In the genomic region with DNA sequence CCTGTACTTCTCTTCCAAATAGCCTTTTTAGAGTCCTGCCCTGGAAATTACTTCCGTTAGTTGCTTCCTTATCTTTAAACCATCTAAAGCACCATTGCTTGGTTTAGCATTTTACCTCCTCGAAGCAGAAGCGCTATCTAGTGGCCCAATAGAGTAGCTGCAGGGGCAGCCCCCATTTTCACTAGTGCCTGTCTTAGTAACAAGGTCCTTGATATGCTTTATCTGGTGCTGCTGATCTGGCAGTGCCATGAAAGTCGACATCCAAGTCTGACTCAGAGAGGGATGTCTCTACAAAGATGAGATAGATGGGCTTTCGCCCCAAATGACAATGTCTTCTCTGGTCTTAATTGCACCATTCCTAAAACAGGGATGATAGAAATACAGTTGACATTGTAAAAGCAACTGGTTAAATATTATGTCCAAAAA, we compare ENCODE assay signal across 8 cellular contexts. TPM values are rescaled to one million over a fixed set of nuclear protein-coding genes. Genes with fewer than 3 reads are reported as not detected.
DNase-seq lines count a peak whose midpoint lies in the region; ATAC-seq, FAIRE-seq and TF ChIP-seq lines count a peak whose summit lies in the region.

No MANE protein-coding gene starts in this region.

- H3K79me2 ChIP-seq in endothelial cell of umbilical vein (ENCODE audit: control insufficient read depth, insufficient read depth, low read length) = no peaks in the 10 kb centered on the region

- POLR2A ChIA-PET in AG04449 (lab: Yijun Ruan, JAX) = no interaction called here
- POLR2A ChIA-PET in endothelial cell of umbilical vein (lab: Charles Lee) = no interaction called here

- no peaks in the 10 kb centered on the region for H3K4me1 ChIP-seq in NT2/D1 (ENCODE audit: insufficient read depth, insufficient read length)
- no peaks in the 10 kb centered on the region for H3K4me1 ChIP-seq in endothelial cell of umbilical vein (ENCODE audit: control insufficient read depth, extremely low read depth, insufficient read depth, low read length)

- H3K4me3 Mint-ChIP-seq in naive B cell = no peak overlapping the region
- H3K4me3 Mint-ChIP-seq in stimulated activated effector memory CD8-positive, alpha-beta T cell treated with anti-CD3 and anti-CD28 coated beads, Interleukin-12 subunit alpha, Interleukin-12 subunit beta, amount 100 ng/mL, for 72 hours = no peak overlapping the region

- no peak overlapping the region for H3K27ac ChIP-seq in endothelial cell of umbilical vein (ENCODE audit: insufficient read depth, low read depth, low read length)

- H2AFZ ChIP-seq in endothelial cell of umbilical vein (ENCODE audit: low read depth, low read length) = no peak overlapping the region

- peaks cover 4 to 8% (median 6%) of the 10 kb centered on the region in 3 donors for H3K27me3 Mint-ChIP-seq in naive B cell

- TF ChIP-seq CTCF in AG04449 (IDR thresholded peaks at IDR 0.05; ENCODE audit: insufficient read depth, low read length, missing control alignments) (peak; percentile 85), endothelial cell of umbilical vein (IDR thresholded peaks at IDR 0.05; ENCODE audit: extremely low read depth in 1 of 2, insufficient read depth in 1 of 2, low read depth in 1 of 2, low read length in 2 of 2) (peak; percentile 72 to 84)

- no peak overlapping the region for H3K27ac Mint-ChIP-seq in naive B cell
- no peak overlapping the region for H3K27ac Mint-ChIP-seq in stimulated activated effector memory CD8-positive, alpha-beta T cell treated with anti-CD3 and anti-CD28 coated beads, Interleukin-12 subunit alpha, Interleukin-12 subunit beta, amount 100 ng/mL, for 72 hours

- no TSS peak for BruUV-seq in endothelial cell of umbilical vein (replicated peaks; lab: Mats Ljungman, UMichigan)

- no peaks in the 10 kb centered on the region for H4K20me1 ChIP-seq in endothelial cell of umbilical vein (replicated peaks; ENCODE audit: control insufficient read depth, extremely low read depth, insufficient read depth, low read length)

- no peaks in the 10 kb centered on the region for H3K9me3 ChIP-seq in NT2/D1 (ENCODE audit: insufficient read depth, low read length)
- H3K9me3 ChIP-seq in endothelial cell of umbilical vein (replicated peaks; ENCODE audit: control insufficient read depth, insufficient read depth, low read length) = no peaks in the 10 kb centered on the region

- no peaks in the 10 kb centered on the region for H3K9me1 ChIP-seq in endothelial cell of umbilical vein (replicated peaks; ENCODE audit: control insufficient read depth, extremely low read depth, insufficient read depth, low read length)

- H3K4me2 ChIP-seq in endothelial cell of umbilical vein (ENCODE audit: insufficient read depth, low read length) = no peak overlapping the region

- DNase-seq in AG04449 (ENCODE audit: low read depth, low spot score) = peak; percentile 33
- peak; percentile 47 for DNase-seq in HuH-7 (ENCODE audit: low spot score)
- DNase-seq in NT2/D1 (ENCODE audit: low read depth, low spot score) = peak; percentile 66
- peak; percentile 27 to 54 for DNase-seq in activated CD8-positive, alpha-beta memory T cell treated with anti-CD3 and anti-CD28 coated beads for 4 hours (ENCODE audit: low read depth in 2 of 2)
- DNase-seq in endothelial cell of umbilical vein (ENCODE audit: low read depth, low spot score) = peak; percentile 79
- DNase-seq in naive B cell = peak; percentile 36
- peak; percentile 52 to 84 for DNase-seq in stimulated activated effector memory CD8-positive, alpha-beta T cell treated with anti-CD3 and anti-CD28 coated beads, Interleukin-12 subunit alpha, Interleukin-12 subunit beta, amount 100 ng/mL, for 72 hours (ENCODE audit: low spot score in 2 of 2)

- no peaks in the 10 kb centered on the region for H3K27me3 ChIP-seq in NT2/D1 (ENCODE audit: insufficient read depth, insufficient read length)
- peaks cover 3 to 4% of the 10 kb centered on the region in 2 experiments for H3K27me3 ChIP-seq in endothelial cell of umbilical vein (ENCODE audit: control insufficient read depth in 2 of 2, insufficient read depth in 2 of 2, low read length in 2 of 2)

- no peak overlapping the region for H3K9ac ChIP-seq in NT2/D1 (ENCODE audit: insufficient read length, low read depth)
- no peak overlapping the region for H3K9ac ChIP-seq in endothelial cell of umbilical vein (replicated peaks; ENCODE audit: extremely low read depth, insufficient read depth, low read length)

- CTCF ChIA-PET in AG04449 (lab: Yijun Ruan, JAX) (interaction anchor here (0.8 to 3.0 kb wide), 9 partner anchors 9 to 235 kb away, joined by 3 to 17 read pairs (median 4); partner anchors contain the start of gene PRKAB1), endothelial cell of umbilical vein (lab: Charles Lee) (interaction anchor here (0.6 to 1.5 kb wide), 15 partner anchors 9 to 244 kb away, joined by 3 to 7 read pairs (median 4); partner anchors contain the start of gene PRKAB1)

- no peaks in the 10 kb centered on the region for H3K9me3 Mint-ChIP-seq in naive B cell
- H3K9me3 Mint-ChIP-seq in stimulated activated effector memory CD8-positive, alpha-beta T cell treated with anti-CD3 and anti-CD28 coated beads, Interleukin-12 subunit alpha, Interleukin-12 subunit beta, amount 100 ng/mL, for 72 hours = no peaks in the 10 kb centered on the region

- H3K4me3 ChIP-seq in AG04449 (ENCODE audit: low read depth, low read length) = no peak overlapping the region
- no peak overlapping the region for H3K4me3 ChIP-seq in NT2/D1 (ENCODE audit: insufficient read length, low read depth)
- no peak overlapping the region for H3K4me3 ChIP-seq in endothelial cell of umbilical vein (replicated peaks in 1 of 3; ENCODE audit: insufficient read depth in 1 of 3, low read depth in 1 of 3, low read length in 3 of 3)

- dilution Hi-C loops in endothelial cell of umbilical vein (cut with MboI; ENCODE audit: extremely low pct_ligation_motif_present, low sequenced_read_pairs) = no loop called here

- H3K36me3 ChIP-seq in NT2/D1 (ENCODE audit: insufficient read depth, insufficient read length, low read length) (no peaks in the 10 kb centered on the region), endothelial cell of umbilical vein (ENCODE audit: control insufficient read depth in 2 of 2, extremely low read depth in 1 of 2, insufficient read depth in 2 of 2, low read length in 2 of 2) (no peaks in the 10 kb centered on the region)

- ATAC-seq in GM18868 (IDR thresholded peaks at IDR 0.05; ENCODE audit: unreplicated experiment) (peak; percentile 63), naive B cell (ENCODE audit: low read depth in 2 of 2) (peak; percentile 77 to 82)
- peak; percentile 93 for ATAC-seq in stimulated activated effector memory CD8-positive, alpha-beta T cell treated with anti-CD3 and anti-CD28 coated beads, Interleukin-12 subunit alpha, Interleukin-12 subunit beta, amount 100 ng/mL, for 72 hours

- no peak for TF ChIP-seq POLR2A in endothelial cell of umbilical vein (IDR thresholded peaks at IDR 0.05; ENCODE audit: low read depth, low read length)

- peaks cover 0 to 4% (median 0%) of the 10 kb centered on the region in 3 donors for H3K4me1 Mint-ChIP-seq in naive B cell
- H3K4me1 Mint-ChIP-seq in stimulated activated effector memory CD8-positive, alpha-beta T cell treated with anti-CD3 and anti-CD28 coated beads, Interleukin-12 subunit alpha, Interleukin-12 subunit beta, amount 100 ng/mL, for 72 hours = no peaks in the 10 kb centered on the region

- FAIRE-seq in endothelial cell of umbilical vein (lab: Jason Lieb, UNC) = peak; percentile 81

- intact Hi-C loops in endothelial cell of umbilical vein (cut with micrococcal nuclease) = loop anchor here (1.0 to 2.0 kb wide), 2 partner anchors 98 to 243 kb away; no protein-coding TSS in a partner anchor

- H3K36me3 Mint-ChIP-seq in naive B cell = no peaks in the 10 kb centered on the region
- no peaks in the 10 kb centered on the region for H3K36me3 Mint-ChIP-seq in stimulated activated effector memory CD8-positive, alpha-beta T cell treated with anti-CD3 and anti-CD28 coated beads, Interleukin-12 subunit alpha, Interleukin-12 subunit beta, amount 100 ng/mL, for 72 hours

TF ChIP-seq in endothelial cell of umbilical vein, 7 proteins besides CTCF, POLR2A, EP300 and RAD21:
- TF ChIP-seq FOS (IDR thresholded peaks at IDR 0.05; ENCODE audit: borderline replicate concordance, insufficient read depth, low read length) (no peak), GATA2 (IDR thresholded peaks at IDR 0.05; ENCODE audit: insufficient read depth, insufficient read length, low read depth, low read length) (peak; percentile 96)
TF ChIP-seq in endothelial cell of umbilical vein: peak in this region for 1.

RNA-seq across cellular contexts. Expression of gene CIT, which starts 25.0 kb away (rescaled TPM):
- 50.1 and 61.8 TPM in 2 replicates for total RNA-seq in endothelial cell of umbilical vein
- polyA plus RNA-seq in endothelial cell of umbilical vein = 13.3 and 14.1 TPM in 2 replicates
- 11.3 and 15.6 TPM in 2 replicates for polyA plus RNA-seq in endothelial cell of umbilical vein (2011; cell fraction: cytosol; rRNA removed)
- polyA plus RNA-seq in endothelial cell of umbilical vein (2011; cell fraction: nucleus; rRNA removed) = 57.2 and 82.2 TPM in 2 replicates
- polyA plus RNA-seq in endothelial cell of umbilical vein (2012) = 13.0 and 20.7 TPM in 2 replicates
- polyA minus RNA-seq in endothelial cell of umbilical vein = 36.9 and 58.1 TPM in 2 replicates
- polyA minus RNA-seq in endothelial cell of umbilical vein (2011; cell fraction: cytosol; rRNA and poly(A)+ RNA removed) = 37.1 TPM
- polyA minus RNA-seq in endothelial cell of umbilical vein (2011; cell fraction: nucleus; rRNA and poly(A)+ RNA removed) = 56.1 and 103 TPM in 2 replicates
- 1 to 10 TPM in 1 of 6 donors, under 1 TPM in 3, not detected in 2; 0.34 to 1.1 (median 0.58) TPM for polyA plus RNA-seq in naive B cell (ENCODE audit: low read depth in 6 of 6)

Comparison
In these comparisons a context has a peak if more than half of its experiments do, and no peak if none do; other contexts are left out.
1. RNA of gene CIT, which starts 25.0 kb away (polyA plus RNA-seq): 11.3 to 82.2 TPM in endothelial cell of umbilical vein; 0.34 to 1.1 TPM in naive B cell; every median in the first group is over 4 times any median in the second.
2. Peak in every context shown above with its lines, with median percentiles within 50 percentile points of each other: DNase-seq and ATAC-seq.